ENCODE assay signal across 27 cellular contexts in genomic region chr3:168493412-168494205, GRCh38.
"Had no signal": no experiment of that assay in that cellular context is flagged by ENCODE, and none has a peak within 500 bp of the region (broad histone marks: within the 10 kb centered on the region; RNA-seq: fewer than 3 reads in every experiment).

No MANE protein-coding gene starts in this region.

- H3K27ac ChIP-seq: ascending aorta, cardiac muscle cell, SJCRH30, SK-N-MC had no signal

- H3K4me3 ChIP-seq: ascending aorta, cardiac muscle cell, SJCRH30, SK-N-MC had no signal

- H3K9me3 ChIP-seq: ascending aorta, SJCRH30 had no signal

- H3K4me1 ChIP-seq: ascending aorta, SJCRH30 had no signal

- H3K27me3 ChIP-seq: ascending aorta, cardiac muscle cell, SJCRH30 had no signal

- H3K36me3 ChIP-seq: ascending aorta, cardiac muscle cell, SJCRH30 had no signal

- ATAC-seq: activated CD4-positive, alpha-beta T cell treated with anti-CD3 and anti-CD28 coated beads for 36 hours; activated CD4-positive, CD25-positive, alpha-beta regulatory T cell treated with anti-CD3 and anti-CD28 coated beads, Interleukin-2, amount 50 U/mL, for 24 hours; activated CD8-positive, alpha-beta T cell treated with anti-CD3 and anti-CD28 coated beads, Interleukin-2, amount 10 ng/mL, durations not matched to agents 7 days and 5 days had no signal

- DNase-seq: activated CD4-positive, alpha-beta T cell treated with anti-CD3 and anti-CD28 coated beads for 36 hours; activated CD4-positive, alpha-beta T cell treated with anti-CD3 and anti-CD28 coated beads, Interleukin-2, amount 10 ng/mL, durations not matched to agents 7 days and 5 days; activated CD4-positive, alpha-beta T cell treated with anti-CD3 and anti-CD28 coated beads, Interleukin-2, amount 50 U/mL, for 48 hours; activated CD8-positive, alpha-beta T cell treated with anti-CD3 and anti-CD28 coated beads, Interleukin-2, amount 10 ng/mL, durations not matched to agents 7 days and 5 days; activated gamma-delta T cell; activated naive CD4-positive, alpha-beta T cell treated with Interleukin-2 at 50 U/mL for 16 hours; activated naive CD8-positive, alpha-beta T cell treated with anti-CD3 and anti-CD28 coated beads, Interleukin-2, amount 10 ng/mL, durations not matched to agents 7 days and 5 days; activated T-cell treated with anti-CD3 and anti-CD28 coated beads, Interleukin-2, amount 50 U/mL, for 24 hours; amygdala; Karpas-422; KBM-7; NCI-H1105; NCI-H1417 treated with DMSO at 0.1 percent for 48 hours; NCI-H187 treated with DMSO at 0.1 percent for 48 hours; NCI-H2081; NCI-H2171 treated with DMSO at 0.1 percent for 48 hours; NCI-H2227 treated with DMSO at 0.1 percent for 48 hours; NCI-H446; NCI-H510A treated with DMSO at 0.1 percent for 48 hours; NCI-H748 treated with DMSO at 0.1 percent for 48 hours; OCI-M1; SHP77; SJCRH30 had no signal
